ENCODE assay signal across 8 cellular contexts in the genomic region with DNA sequence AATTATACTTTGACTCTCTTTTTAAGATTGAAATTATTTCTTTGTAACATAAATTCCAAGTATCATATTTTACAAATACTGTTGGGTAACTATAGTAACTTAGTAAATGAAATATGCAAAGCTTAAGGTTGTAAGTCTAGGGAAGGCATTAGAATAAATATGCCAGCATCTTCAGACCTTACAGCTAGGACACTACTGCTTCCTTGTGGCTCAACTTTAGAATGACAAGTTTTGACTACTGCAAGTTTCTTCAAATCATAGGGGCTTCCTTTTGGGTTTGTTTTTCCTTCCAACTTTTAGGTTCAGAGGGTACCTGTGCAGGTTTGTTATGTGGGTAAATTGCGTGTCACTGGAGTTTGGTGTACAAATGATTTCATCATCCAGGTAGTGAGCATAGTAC. TPM values are rescaled to one million over a fixed set of nuclear protein-coding genes. Genes with fewer than 3 reads are reported as not detected.
DNase-seq lines count a peak whose midpoint lies in the region; ATAC-seq and TF ChIP-seq lines count a peak whose summit lies in the region.

No MANE protein-coding gene starts in this region.

- no peak overlapping the region for H4K8ac ChIP-seq in trophoblast cell (ENCODE audit: low read depth, low read length)

- H3K79me1 ChIP-seq in trophoblast cell (ENCODE audit: low read length): no peaks in the 10 kb centered on the region

- H3K14ac ChIP-seq in trophoblast cell (ENCODE audit: low read length): no peak overlapping the region

- H3K9me3 ChIP-seq in trophoblast cell (ENCODE audit: insufficient read depth, low read depth, low read length) (peaks cover 4% of the 10 kb centered on the region), colonic mucosa (no peaks in the 10 kb centered on the region)

- no peak overlapping the region for H3K9ac ChIP-seq in trophoblast cell (ENCODE audit: low read length)
- H3K9ac ChIP-seq in colonic mucosa (ENCODE audit: low read depth in 2 of 2, low read length in 2 of 2): no peak overlapping the region

- H3K23ac ChIP-seq in trophoblast cell (ENCODE audit: low read length): no peak overlapping the region

- H4K91ac ChIP-seq in trophoblast cell (ENCODE audit: low read depth, low read length): no peak overlapping the region

- H3K27me3 ChIP-seq in trophoblast cell (ENCODE audit: insufficient read depth, low read length) (no peaks in the 10 kb centered on the region), colonic mucosa (no peaks in the 10 kb centered on the region)

- H2AK5ac ChIP-seq in trophoblast cell (ENCODE audit: low read length): no peak overlapping the region

- no peak for ATAC-seq in HG03457 (IDR thresholded peaks at IDR 0.05; ENCODE audit: unreplicated experiment)
- ATAC-seq in GM21619 (IDR thresholded peaks at IDR 0.05; ENCODE audit: unreplicated experiment): no peak

- TF ChIP-seq POLR2A in NB4 (IDR thresholded peaks at IDR 0.05; ENCODE audit: extremely low read depth, insufficient read length): no peak

- no peak overlapping the region for H2AFZ ChIP-seq in trophoblast cell (ENCODE audit: insufficient read depth, low read length, poor library complexity)

- no peak overlapping the region for H3K4me2 ChIP-seq in trophoblast cell (ENCODE audit: low read length)

- no peak overlapping the region for H2BK120ac ChIP-seq in trophoblast cell (ENCODE audit: insufficient read depth, low read length, poor library complexity)

- H2BK5ac ChIP-seq in trophoblast cell (ENCODE audit: low read depth, low read length, poor library complexity): no peak overlapping the region

- in situ Hi-C loops in G401 (cut with HindIII; ENCODE audit: low sequenced_read_pairs): no loop called here

- H3K18ac ChIP-seq in trophoblast cell (ENCODE audit: low read length): no peak overlapping the region

- no peaks in the 10 kb centered on the region for H3K79me2 ChIP-seq in trophoblast cell (ENCODE audit: control insufficient read depth, insufficient read depth, low read length, poor library complexity)

- no peak overlapping the region for H3K4ac ChIP-seq in trophoblast cell (ENCODE audit: low read depth, low read length)

- H3K4me3 ChIP-seq in NB4 (ENCODE audit: low read depth, low read length): no peak overlapping the region
- H3K4me3 ChIP-seq in choroid plexus epithelial cell (ENCODE audit: low read depth, low read length): no peak overlapping the region
- no peak overlapping the region for H3K4me3 ChIP-seq in trophoblast cell (ENCODE audit: low read depth, low read length)
- no peak overlapping the region for H3K4me3 ChIP-seq in colonic mucosa

- no peaks in the 10 kb centered on the region for H3K4me1 ChIP-seq in trophoblast cell (ENCODE audit: control insufficient read depth in 1 of 2, insufficient read depth in 2 of 2, low read length in 2 of 2)
- no peaks in the 10 kb centered on the region for H3K4me1 ChIP-seq in colonic mucosa

- intact Hi-C loops in colonic mucosa (cut with DNase I): no loop called here

- H2BK12ac ChIP-seq in trophoblast cell (ENCODE audit: low read length): no peak overlapping the region

- no CpG with 5 or more reads among the region's 1 CpG for WGBS in trophoblast cell (ENCODE audit: extremely low coverage, insufficient coverage, insufficient read length)

- H3K36me3 ChIP-seq in trophoblast cell (ENCODE audit: control insufficient read depth in 1 of 2, insufficient read depth in 2 of 2, low read length in 2 of 2) (no peaks in the 10 kb centered on the region), colonic mucosa (no peaks in the 10 kb centered on the region)

- no peak overlapping the region for H4K12ac ChIP-seq in trophoblast cell (ENCODE audit: low read depth, low read length)

- TF ChIP-seq CTCF in NB4 (IDR thresholded peaks at IDR 0.05; ENCODE audit: low read depth, low read length) (peak; percentile 30), choroid plexus epithelial cell (conservative IDR thresholded peaks at IDR 0.05; ENCODE audit: low read depth, low read length) (peak; percentile 67), colonic mucosa (IDR thresholded peaks at IDR 0.05) (no peak)

- peak; percentile 23 for DNase-seq in G401 (ENCODE audit: low spot score)
- peak; percentile 45 for DNase-seq in NB4 (ENCODE audit: low read depth)
- DNase-seq in choroid plexus epithelial cell (ENCODE audit: low read depth): peak; percentile 74
- DNase-seq in trophoblast cell: peak; percentile 5 to 67
- DNase-seq in H4 (ENCODE audit: low spot score): no peak
- no peak for DNase-seq in colonic mucosa

- H3K27ac ChIP-seq in trophoblast cell (ENCODE audit: low read depth, low read length): no peak overlapping the region
- no peak overlapping the region for H3K27ac ChIP-seq in colonic mucosa

RNA-seq across cellular contexts. Expression of a gene that starts 17.7 kb away (rescaled TPM):
- not detected in 2 replicates for total RNA-seq in G401 (2014; rRNA removed; shearing (Covaris generic))
- not detected in 2 replicates for polyA plus RNA-seq in trophoblast cell (2013)
- not detected in 2 replicates for total RNA-seq in H4 (2014; rRNA removed; shearing (Covaris generic))
- not detected for total RNA-seq in colonic mucosa

RNA-seq across cellular contexts. Expression of a gene that starts 27.6 kb away (rescaled TPM):
- total RNA-seq in G401 (2014; rRNA removed; shearing (Covaris generic)): not detected in 2 replicates
- 0.25 and 0.38 TPM in 2 replicates for polyA plus RNA-seq in trophoblast cell (2013)
- total RNA-seq in H4 (2014; rRNA removed; shearing (Covaris generic)): not detected in 2 replicates
- total RNA-seq in colonic mucosa: not detected

Comparison
In these comparisons a context has a peak if more than half of its experiments do, and no peak if none do; other contexts are left out.
1. DNase-seq: peak in G401 (single experiment), NB4 (single experiment), choroid plexus epithelial cell (single experiment) and trophoblast cell (2 of 2); none in H4 (single experiment) and colonic mucosa (single experiment).